1 cellular context compared by ENCODE assay signal in the genomic region with DNA sequence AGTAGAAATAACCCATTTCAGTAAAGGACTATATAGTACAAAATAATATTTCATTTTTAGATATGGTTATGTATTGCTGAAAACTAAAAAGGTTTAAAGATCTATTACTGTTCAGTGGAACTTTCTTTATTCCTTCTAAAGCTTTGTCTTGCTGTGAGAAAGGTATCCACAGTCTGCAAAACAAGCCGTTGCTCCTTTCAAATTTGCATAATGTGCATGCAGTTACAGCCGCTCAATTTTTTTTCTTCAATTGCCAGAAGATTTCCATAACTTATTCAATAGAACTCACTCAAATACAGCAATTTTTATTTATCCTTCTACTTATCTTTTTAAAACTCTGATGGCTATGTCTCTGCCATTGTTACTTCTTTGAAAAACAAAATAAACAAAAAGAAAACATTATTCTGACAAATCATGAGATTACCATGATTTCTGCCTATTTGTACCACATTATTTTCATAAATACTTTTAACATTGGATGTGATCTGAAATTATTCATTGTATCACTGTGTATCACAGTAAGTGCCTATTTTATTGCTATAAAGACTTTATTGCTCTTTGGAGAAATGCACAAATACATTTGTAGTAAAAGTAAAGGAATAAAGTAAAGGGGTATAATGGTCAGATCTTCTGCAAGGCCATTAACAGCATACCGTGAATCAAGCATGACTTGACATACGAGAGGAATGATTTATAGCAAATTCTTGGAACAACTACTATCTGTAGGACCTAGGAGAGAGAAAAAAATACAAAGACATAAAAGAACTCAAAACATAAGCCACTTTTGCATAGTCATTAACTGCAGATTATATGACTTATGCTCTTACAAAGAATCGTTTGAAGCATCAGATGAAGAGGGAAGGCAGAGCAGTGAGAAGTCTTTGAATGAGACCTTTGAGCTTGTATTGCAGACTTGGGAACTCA.
TF ChIP-seq lines count a peak whose summit lies in the region.

No MANE protein-coding gene starts in this region.

TF ChIP-seq in K562, 482 proteins besides CTCF, POLR2A, EP300 and RAD21 (continued from another document and continues in another):
- TF ChIP-seq ARID3A (IDR thresholded peaks at IDR 0.05; ENCODE audit: borderline replicate concordance, low read depth, low read length) (peak; percentile 98), PYGO2 (tag; IDR thresholded peaks at IDR 0.05) (no peak), ETV6 (IDR thresholded peaks at IDR 0.05; ENCODE audit: borderline replicate concordance in 1 of 2, low read depth in 2 of 2, low read length in 1 of 2) (no peak), ETV6 (CRISPR knock-in tag; IDR thresholded peaks at IDR 0.05; ENCODE audit: borderline replicate concordance) (no peak), CREBBP (IDR thresholded peaks at IDR 0.05; ENCODE audit: low read depth, low read length) (no peak), STAG1 (CRISPR knock-in tag; IDR thresholded peaks at IDR 0.05; ENCODE audit: borderline replicate concordance) (no peak), HNRNPK (IDR thresholded peaks at IDR 0.05; ENCODE audit: low read depth, low read length, poor library complexity, severe bottlenecking) (no peak), NUFIP1 (IDR thresholded peaks at IDR 0.05; ENCODE audit: partially characterized antibody) (no peak), SAP30 (IDR thresholded peaks at IDR 0.05; ENCODE audit: borderline replicate concordance, insufficient read depth, low read depth, low read length, poor library complexity, severe bottlenecking) (no peak), HCFC1 (IDR thresholded peaks at IDR 0.05; ENCODE audit: low read depth, low read length) (no peak), KHSRP (IDR thresholded peaks at IDR 0.05) (no peak), DIDO1 (tag; IDR thresholded peaks at IDR 0.05; ENCODE audit: low read depth) (no peak), SUPT5H (IDR thresholded peaks at IDR 0.05) (peak; percentile 52; the same call in 1 of the 2 replicates), MCM2 (IDR thresholded peaks at IDR 0.05; ENCODE audit: low read depth) (no peak), HDAC3 (IDR thresholded peaks at IDR 0.05; ENCODE audit: borderline replicate concordance, partially characterized antibody) (peak; percentile 77), HLTF (IDR thresholded peaks at IDR 0.05) (no peak), KLF1 (tag; IDR thresholded peaks at IDR 0.05) (no peak), LARP7 (IDR thresholded peaks at IDR 0.05) (no peak), THRA (IDR thresholded peaks at IDR 0.05) (no peak), ZNF347 (CRISPR knock-in tag; IDR thresholded peaks at IDR 0.05; ENCODE audit: low read depth) (no peak), NFIC (IDR thresholded peaks at IDR 0.05) (peak; percentile 65), JUNB (CRISPR knock-in tag; conservative IDR thresholded peaks at IDR 0.05) (no peak), ARNT (IDR thresholded peaks at IDR 0.05) (peak; percentile 51 to 93; a peak in 3 of 4 replicates), NRF1 (conservative IDR thresholded peaks at IDR 0.05 in 1 of 2, IDR thresholded peaks at IDR 0.05 in 1 of 2) (0 out of 4 replicates have a peak, but pooled peaks of 1 of the 2 experiments have one; percentile 7), CTCFL (IDR thresholded peaks at IDR 0.05; ENCODE audit: borderline replicate concordance, insufficient read depth, low read depth, low read length, poor library complexity, severe bottlenecking) (no peak), ZSCAN32 (CRISPR knock-in tag; IDR thresholded peaks at IDR 0.05) (no peak), ZNF354B (CRISPR knock-in tag; IDR thresholded peaks at IDR 0.05) (no peak), ZNF444 (CRISPR knock-in tag; IDR thresholded peaks at IDR 0.05) (no peak), PRMT5 (CRISPR knock-in tag; IDR thresholded peaks at IDR 0.05) (no peak), RNF219 (CRISPR knock-in tag; IDR thresholded peaks at IDR 0.05) (no peak), DNMT1 (IDR thresholded peaks at IDR 0.05) (no peak), FOXK1 (CRISPR knock-in tag; IDR thresholded peaks at IDR 0.05; ENCODE audit: borderline replicate concordance) (no peak), KAT2B (IDR thresholded peaks at IDR 0.05; ENCODE audit: low read depth, low read length) (no peak), NR2C2 (CRISPR knock-in tag; IDR thresholded peaks at IDR 0.05) (no peak), NR2C2 (tag; IDR thresholded peaks at IDR 0.05) (no peak), HOXB6 (CRISPR knock-in tag; IDR thresholded peaks at IDR 0.05; ENCODE audit: borderline replicate concordance) (no peak), RUNX1 (IDR thresholded peaks at IDR 0.05; ENCODE audit: low read depth) (no peak), SNAPC5 (CRISPR knock-in tag; IDR thresholded peaks at IDR 0.05) (peak; percentile 28; the same call in 1 of the 2 replicates), MCM5 (IDR thresholded peaks at IDR 0.05; ENCODE audit: low read depth) (no peak), U2AF1 (optimal IDR thresholded peaks at IDR 0.05; ENCODE audit: low read depth, low read length) (no peak), PTTG1 (tag; IDR thresholded peaks at IDR 0.05; ENCODE audit: low read depth) (no peak), ZBTB26 (CRISPR knock-in tag; IDR thresholded peaks at IDR 0.05) (no peak)
- TF ChIP-seq, protein P1, sequence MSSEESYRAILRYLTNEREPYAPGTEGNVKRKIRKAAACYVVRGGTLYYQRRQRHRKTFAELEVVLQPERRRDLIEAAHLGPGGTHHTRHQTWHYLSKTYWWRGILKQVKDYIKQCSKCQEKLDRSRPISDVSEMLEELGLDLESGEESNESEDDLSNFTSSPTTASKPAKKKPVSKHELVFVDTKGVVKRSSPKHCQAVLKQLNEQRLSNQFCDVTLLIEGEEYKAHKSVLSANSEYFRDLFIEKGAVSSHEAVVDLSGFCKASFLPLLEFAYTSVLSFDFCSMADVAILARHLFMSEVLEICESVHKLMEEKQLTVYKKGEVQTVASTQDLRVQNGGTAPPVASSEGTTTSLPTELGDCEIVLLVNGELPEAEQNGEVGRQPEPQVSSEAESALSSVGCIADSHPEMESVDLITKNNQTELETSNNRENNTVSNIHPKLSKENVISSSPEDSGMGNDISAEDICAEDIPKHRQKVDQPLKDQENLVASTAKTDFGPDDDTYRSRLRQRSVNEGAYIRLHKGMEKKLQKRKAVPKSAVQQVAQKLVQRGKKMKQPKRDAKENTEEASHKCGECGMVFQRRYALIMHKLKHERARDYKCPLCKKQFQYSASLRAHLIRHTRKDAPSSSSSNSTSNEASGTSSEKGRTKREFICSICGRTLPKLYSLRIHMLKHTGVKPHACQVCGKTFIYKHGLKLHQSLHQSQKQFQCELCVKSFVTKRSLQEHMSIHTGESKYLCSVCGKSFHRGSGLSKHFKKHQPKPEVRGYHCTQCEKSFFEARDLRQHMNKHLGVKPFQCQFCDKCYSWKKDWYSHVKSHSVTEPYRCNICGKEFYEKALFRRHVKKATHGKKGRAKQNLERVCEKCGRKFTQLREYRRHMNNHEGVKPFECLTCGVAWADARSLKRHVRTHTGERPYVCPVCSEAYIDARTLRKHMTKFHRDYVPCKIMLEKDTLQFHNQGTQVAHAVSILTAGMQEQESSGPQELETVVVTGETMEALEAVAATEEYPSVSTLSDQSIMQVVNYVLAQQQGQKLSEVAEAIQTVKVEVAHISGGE (CRISPR knock-in tag; IDR thresholded peaks at IDR 0.05), result no peak; a peak in 1 of 6 replicates
- TF ChIP-seq, protein P2, sequence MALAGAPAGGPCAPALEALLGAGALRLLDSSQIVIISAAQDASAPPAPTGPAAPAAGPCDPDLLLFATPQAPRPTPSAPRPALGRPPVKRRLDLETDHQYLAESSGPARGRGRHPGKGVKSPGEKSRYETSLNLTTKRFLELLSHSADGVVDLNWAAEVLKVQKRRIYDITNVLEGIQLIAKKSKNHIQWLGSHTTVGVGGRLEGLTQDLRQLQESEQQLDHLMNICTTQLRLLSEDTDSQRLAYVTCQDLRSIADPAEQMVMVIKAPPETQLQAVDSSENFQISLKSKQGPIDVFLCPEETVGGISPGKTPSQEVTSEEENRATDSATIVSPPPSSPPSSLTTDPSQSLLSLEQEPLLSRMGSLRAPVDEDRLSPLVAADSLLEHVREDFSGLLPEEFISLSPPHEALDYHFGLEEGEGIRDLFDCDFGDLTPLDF (CRISPR knock-in tag; IDR thresholded peaks at IDR 0.05), result no peak
- TF ChIP-seq, protein P3, sequence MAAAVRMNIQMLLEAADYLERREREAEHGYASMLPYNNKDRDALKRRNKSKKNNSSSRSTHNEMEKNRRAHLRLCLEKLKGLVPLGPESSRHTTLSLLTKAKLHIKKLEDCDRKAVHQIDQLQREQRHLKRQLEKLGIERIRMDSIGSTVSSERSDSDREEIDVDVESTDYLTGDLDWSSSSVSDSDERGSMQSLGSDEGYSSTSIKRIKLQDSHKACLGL (CRISPR knock-in tag; IDR thresholded peaks at IDR 0.05; ENCODE audit: borderline replicate concordance, poor library complexity, severe bottlenecking), result no peak
- TF ChIP-seq, protein P4, sequence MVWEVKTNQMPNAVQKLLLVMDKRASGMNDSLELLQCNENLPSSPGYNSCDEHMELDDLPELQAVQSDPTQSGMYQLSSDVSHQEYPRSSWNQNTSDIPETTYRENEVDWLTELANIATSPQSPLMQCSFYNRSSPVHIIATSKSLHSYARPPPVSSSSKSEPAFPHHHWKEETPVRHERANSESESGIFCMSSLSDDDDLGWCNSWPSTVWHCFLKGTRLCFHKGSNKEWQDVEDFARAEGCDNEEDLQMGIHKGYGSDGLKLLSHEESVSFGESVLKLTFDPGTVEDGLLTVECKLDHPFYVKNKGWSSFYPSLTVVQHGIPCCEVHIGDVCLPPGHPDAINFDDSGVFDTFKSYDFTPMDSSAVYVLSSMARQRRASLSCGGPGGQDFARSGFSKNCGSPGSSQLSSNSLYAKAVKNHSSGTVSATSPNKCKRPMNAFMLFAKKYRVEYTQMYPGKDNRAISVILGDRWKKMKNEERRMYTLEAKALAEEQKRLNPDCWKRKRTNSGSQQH (CRISPR knock-in tag; IDR thresholded peaks at IDR 0.05), result no peak
